ENCODE assay signal across 1 cellular context in genomic region chr7:87505557-87506242, GRCh38.
TF ChIP-seq lines count a peak whose summit lies in the region.

No MANE protein-coding gene starts in this region.

TF ChIP-seq in liver, 16 proteins besides CTCF, POLR2A, EP300 and RAD21 (continued from another document):
- TF ChIP-seq, protein P1, sequence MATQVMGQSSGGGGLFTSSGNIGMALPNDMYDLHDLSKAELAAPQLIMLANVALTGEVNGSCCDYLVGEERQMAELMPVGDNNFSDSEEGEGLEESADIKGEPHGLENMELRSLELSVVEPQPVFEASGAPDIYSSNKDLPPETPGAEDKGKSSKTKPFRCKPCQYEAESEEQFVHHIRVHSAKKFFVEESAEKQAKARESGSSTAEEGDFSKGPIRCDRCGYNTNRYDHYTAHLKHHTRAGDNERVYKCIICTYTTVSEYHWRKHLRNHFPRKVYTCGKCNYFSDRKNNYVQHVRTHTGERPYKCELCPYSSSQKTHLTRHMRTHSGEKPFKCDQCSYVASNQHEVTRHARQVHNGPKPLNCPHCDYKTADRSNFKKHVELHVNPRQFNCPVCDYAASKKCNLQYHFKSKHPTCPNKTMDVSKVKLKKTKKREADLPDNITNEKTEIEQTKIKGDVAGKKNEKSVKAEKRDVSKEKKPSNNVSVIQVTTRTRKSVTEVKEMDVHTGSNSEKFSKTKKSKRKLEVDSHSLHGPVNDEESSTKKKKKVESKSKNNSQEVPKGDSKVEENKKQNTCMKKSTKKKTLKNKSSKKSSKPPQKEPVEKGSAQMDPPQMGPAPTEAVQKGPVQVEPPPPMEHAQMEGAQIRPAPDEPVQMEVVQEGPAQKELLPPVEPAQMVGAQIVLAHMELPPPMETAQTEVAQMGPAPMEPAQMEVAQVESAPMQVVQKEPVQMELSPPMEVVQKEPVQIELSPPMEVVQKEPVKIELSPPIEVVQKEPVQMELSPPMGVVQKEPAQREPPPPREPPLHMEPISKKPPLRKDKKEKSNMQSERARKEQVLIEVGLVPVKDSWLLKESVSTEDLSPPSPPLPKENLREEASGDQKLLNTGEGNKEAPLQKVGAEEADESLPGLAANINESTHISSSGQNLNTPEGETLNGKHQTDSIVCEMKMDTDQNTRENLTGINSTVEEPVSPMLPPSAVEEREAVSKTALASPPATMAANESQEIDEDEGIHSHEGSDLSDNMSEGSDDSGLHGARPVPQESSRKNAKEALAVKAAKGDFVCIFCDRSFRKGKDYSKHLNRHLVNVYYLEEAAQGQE (IDR thresholded peaks at IDR 0.05): no peak
- no peak for TF ChIP-seq JUND (IDR thresholded peaks at IDR 0.05)
- TF ChIP-seq FOXA1 (IDR thresholded peaks at IDR 0.05): no peak
- TF ChIP-seq ATF3 (IDR thresholded peaks at IDR 0.05): no peak
- no peak for TF ChIP-seq HNF4A (conservative IDR thresholded peaks at IDR 0.05)
- TF ChIP-seq NR2F2 (IDR thresholded peaks at IDR 0.05): no peak
- TF ChIP-seq HNF4G (IDR thresholded peaks at IDR 0.05): no peak
- no peak for TF ChIP-seq FOXA2 (IDR thresholded peaks at IDR 0.05)
- no peak for TF ChIP-seq GABPA (IDR thresholded peaks at IDR 0.05 in 1 of 2, conservative IDR thresholded peaks at IDR 0.05 in 1 of 2)
- TF ChIP-seq TAF1 (conservative IDR thresholded peaks at IDR 0.05): no peak
